ENCODE assay signal across 2 cellular contexts in the genomic region with DNA sequence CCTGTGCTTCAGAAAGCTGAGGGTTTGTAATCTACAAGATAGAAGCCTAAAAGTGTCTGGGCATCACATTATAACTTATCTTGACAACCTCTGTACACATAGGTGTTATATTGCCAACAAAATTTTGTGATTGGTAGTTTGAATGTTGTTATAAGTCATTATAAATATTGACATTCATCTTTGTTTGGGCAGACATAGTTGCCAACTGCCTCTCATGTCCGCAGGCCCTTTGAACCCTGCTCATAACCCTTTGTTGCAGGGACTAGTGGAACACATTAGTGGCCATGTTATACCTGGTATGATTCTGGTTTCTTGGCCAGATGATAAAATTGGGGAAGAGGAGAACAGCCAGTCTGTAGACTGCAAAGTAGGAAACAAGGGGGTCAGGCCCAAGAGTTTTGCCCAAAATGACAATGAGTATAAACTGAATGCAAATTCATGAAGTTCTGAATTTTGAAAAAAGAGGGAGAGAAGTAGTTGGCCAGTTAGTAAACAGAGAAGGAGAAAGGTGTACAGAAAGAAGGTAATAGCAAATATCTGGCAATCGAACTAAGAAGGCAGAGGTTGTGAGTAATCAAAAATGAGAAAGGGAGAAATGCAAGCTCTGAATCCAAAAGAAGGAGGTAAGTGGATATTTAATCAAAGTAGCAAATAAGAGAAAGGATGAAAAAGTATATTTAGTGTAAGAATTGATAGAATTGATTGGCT.
TF ChIP-seq lines count a peak whose summit lies in the region.

No MANE protein-coding gene starts in this region.

TF ChIP-seq in HepG2, 621 proteins besides CTCF, POLR2A, EP300 and RAD21:
- peak; percentile 32; the same call in 1 of the 2 replicates for TF ChIP-seq ZNF652 (CRISPR knock-in tag; IDR thresholded peaks at IDR 0.05; ENCODE audit: borderline replicate concordance, low read depth)
- no peak for TF ChIP-seq CHD2 (IDR thresholded peaks at IDR 0.05; ENCODE audit: low read depth, low read length)

TF ChIP-seq in HEK293T, 16 proteins besides CTCF, POLR2A, EP300 and RAD21:
- TF ChIP-seq, protein P1, sequence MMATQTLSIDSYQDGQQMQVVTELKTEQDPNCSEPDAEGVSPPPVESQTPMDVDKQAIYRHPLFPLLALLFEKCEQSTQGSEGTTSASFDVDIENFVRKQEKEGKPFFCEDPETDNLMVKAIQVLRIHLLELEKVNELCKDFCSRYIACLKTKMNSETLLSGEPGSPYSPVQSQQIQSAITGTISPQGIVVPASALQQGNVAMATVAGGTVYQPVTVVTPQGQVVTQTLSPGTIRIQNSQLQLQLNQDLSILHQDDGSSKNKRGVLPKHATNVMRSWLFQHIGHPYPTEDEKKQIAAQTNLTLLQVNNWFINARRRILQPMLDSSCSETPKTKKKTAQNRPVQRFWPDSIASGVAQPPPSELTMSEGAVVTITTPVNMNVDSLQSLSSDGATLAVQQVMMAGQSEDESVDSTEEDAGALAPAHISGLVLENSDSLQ (IDR thresholded peaks at IDR 0.05): no peak
- no peak for TF ChIP-seq TARDBP (IDR thresholded peaks at IDR 0.05)
- TF ChIP-seq FOXA1 (IDR thresholded peaks at IDR 0.05): no peak
- no peak for TF ChIP-seq SP1 (IDR thresholded peaks at IDR 0.05)
TF ChIP-seq in HEK293T: peak in this region for 0.
